Comparison of ENCODE assay signal across 14 cellular contexts in genomic region chr16:89484088-89484501, GRCh38. TPM values are rescaled to one million over a fixed set of nuclear protein-coding genes. Genes with fewer than 3 reads are reported as not detected.
DNase-seq lines count a peak whose midpoint lies in the region; ATAC-seq, FAIRE-seq and TF ChIP-seq lines count a peak whose summit lies in the region.
"Had no signal": no experiment of that assay in that cellular context is flagged by ENCODE, and none has a peak within 500 bp of the region (broad histone marks: within the 10 kb centered on the region; RNA-seq: fewer than 3 reads in every experiment).

No MANE protein-coding gene starts in this region.

- H3K9me3 Mint-ChIP-seq in central memory CD8-positive, alpha-beta T cell, result no peaks in the 10 kb centered on the region

- H3K9ac ChIP-seq in smooth muscle cell (ENCODE audit: low read depth), result no peak overlapping the region

- H3K36me3 ChIP-seq in OCI-LY7 (ENCODE audit: insufficient read depth, low read length) (peaks cover 43% of the 10 kb centered on the region), smooth muscle cell (ENCODE audit: low read depth) (no peaks in the 10 kb centered on the region)
- H3K36me3 ChIP-seq: esophagus squamous epithelium, thyroid gland had no signal

- H4K20me1 ChIP-seq in OCI-LY7 (ENCODE audit: insufficient read depth, low read length) (peaks cover 70% of the 10 kb centered on the region), smooth muscle cell (ENCODE audit: low read depth) (peaks cover 100% of the 10 kb centered on the region)

- intact Hi-C loops in OCI-LY7 (cut with micrococcal nuclease; ENCODE audit: unreplicated experiment), result no loop called here

- H3K36me3 Mint-ChIP-seq in central memory CD8-positive, alpha-beta T cell (ENCODE audit: insufficient read depth), result peaks cover 38% of the 10 kb centered on the region

- H3K27ac ChIP-seq in OCI-LY7 (ENCODE audit: low read depth, low read length, poor library complexity, severe bottlenecking), result peak overlapping the region; percentile 47
- H3K27ac ChIP-seq in smooth muscle cell (ENCODE audit: low read depth), result peak overlapping the region; percentile 82
- H3K27ac ChIP-seq: thyroid gland had no signal

- H3K4me1 ChIP-seq in OCI-LY7 (ENCODE audit: insufficient read depth, low read length, poor library complexity, severe bottlenecking), result peaks cover 93% of the 10 kb centered on the region
- peaks cover 50% of the 10 kb centered on the region for H3K4me1 ChIP-seq in smooth muscle cell (ENCODE audit: low read depth)

- peak overlapping the region; percentile 35 for H3K4me3 ChIP-seq in OCI-LY7 (ENCODE audit: low read depth, low read length, poor library complexity, severe bottlenecking)
- H3K4me3 ChIP-seq in smooth muscle cell, result no peak overlapping the region
- H3K4me3 ChIP-seq: esophagus squamous epithelium, thyroid gland had no signal

- no TSS peak for BruUV-seq in OCI-LY7 (replicated peaks; lab: Mats Ljungman, UMichigan)

- peak overlapping the region; percentile 91 for H3K4me2 ChIP-seq in OCI-LY7 (ENCODE audit: low read length)
- peak overlapping the region; percentile 72 for H3K4me2 ChIP-seq in smooth muscle cell

- H3K27ac Mint-ChIP-seq in central memory CD8-positive, alpha-beta T cell (ENCODE audit: low read depth), result peak overlapping the region; percentile 93

- POLR2A ChIA-PET in OCI-LY7 (lab: Charles Lee), result no interaction called here

- CTCF ChIA-PET in OCI-LY7 (lab: Charles Lee; ENCODE audit: unreplicated experiment), result no interaction called here

- 35% methylated on average over 2 of the region's 2 CpGs for WGBS in smooth muscle cell (ENCODE audit: low lambda C conversion rate)

- peak overlapping the region; percentile 83 for H3K4me3 Mint-ChIP-seq in central memory CD8-positive, alpha-beta T cell

- H3K79me2 ChIP-seq in OCI-LY7 (ENCODE audit: insufficient read depth, low read depth, low read length) (peaks cover 100% of the 10 kb centered on the region), smooth muscle cell (ENCODE audit: low read depth) (peaks cover 100% of the 10 kb centered on the region)

- H3K27me3 ChIP-seq in smooth muscle cell (ENCODE audit: low read depth), result no peaks in the 10 kb centered on the region
- H3K27me3 ChIP-seq: esophagus squamous epithelium, thyroid gland had no signal

- DNase-seq in NOMO-1 (lab: John Stamatoyannopoulos, UW; ENCODE audit: unreplicated experiment in 2 of 2) (peak; percentile 23 to 61), NOMO-1 treated with dmso at 0.1 percent for 144 hours (lab: John Stamatoyannopoulos, UW; ENCODE audit: unreplicated experiment) (no peak), OCI-LY7 (ENCODE audit: low spot score) (no peak), smooth muscle cell (lab: John Stamatoyannopoulos, UW; ENCODE audit: unreplicated experiment) (no peak), RCC 7860 (ENCODE audit: low spot score) (no peak), SHP77 (lab: John Stamatoyannopoulos, UW) (no peak)
- DNase-seq in central memory CD8-positive, alpha-beta T cell (ENCODE audit: low spot score in 2 of 2), result no peak
- DNase-seq in stimulated activated CD8-positive, alpha-beta memory T cell treated with anti-CD3 and anti-CD28 coated beads, Interleukin-4, amount 100 ng/mL, for 48 hours, result no peak
- DNase-seq: 8988T; activated CD4-positive, alpha-beta T cell treated with anti-CD3 and anti-CD28 coated beads for 4 hours; EL; esophagus squamous epithelium; thyroid gland had no signal

- H3K9me3 ChIP-seq in OCI-LY7 (ENCODE audit: low read length) (no peaks in the 10 kb centered on the region), smooth muscle cell (replicated peaks; ENCODE audit: low read depth) (no peaks in the 10 kb centered on the region)
- H3K9me3 ChIP-seq: esophagus squamous epithelium, thyroid gland had no signal

- H3F3A ChIP-seq in smooth muscle cell (ENCODE audit: low read depth), result peaks cover 32% of the 10 kb centered on the region

- ATAC-seq in central memory CD8-positive, alpha-beta T cell (replicated peaks; ENCODE audit: extremely low read depth, poor library complexity, severe bottlenecking), result peak; percentile 73

- H2AFZ ChIP-seq in OCI-LY7 (ENCODE audit: low read length) (no peak overlapping the region), smooth muscle cell (ENCODE audit: low read depth) (no peak overlapping the region)

- H3K9me2 ChIP-seq in OCI-LY7 (ENCODE audit: insufficient read depth, low read length), result no peaks in the 10 kb centered on the region

- TF ChIP-seq CTCF in OCI-LY7 (conservative IDR thresholded peaks at IDR 0.05; ENCODE audit: low read length) (no peak), smooth muscle cell (IDR thresholded peaks at IDR 0.05; ENCODE audit: borderline replicate concordance, insufficient read depth, poor library complexity, severe bottlenecking) (no peak)

- H3K27me3 Mint-ChIP-seq in central memory CD8-positive, alpha-beta T cell, result no peaks in the 10 kb centered on the region

- peaks cover 85% of the 10 kb centered on the region for H3K4me1 Mint-ChIP-seq in central memory CD8-positive, alpha-beta T cell

- no peak for FAIRE-seq in RCC 7860 (lab: Jason Lieb, UNC)
- FAIRE-seq: bronchial epithelial cell had no signal

RNA-seq across cellular contexts. Expression of gene ANKRD11, which starts 6.3 kb away (rescaled TPM):
- 87.0 and 89.1 TPM in 2 replicates for total RNA-seq in OCI-LY7 (2014; rRNA removed; shearing (Covaris generic))
- 247 and 251 TPM in 2 replicates for total RNA-seq in OCI-LY7 (2022)
- total RNA-seq in smooth muscle cell, result 31.5 and 43.2 TPM in 2 replicates
- polyA plus RNA-seq in smooth muscle cell, result 105 and 118 TPM in 2 replicates

RNA-seq across cellular contexts. Expression of gene SPG7, which starts 24.1 kb away (rescaled TPM):
- total RNA-seq in OCI-LY7 (2014; rRNA removed; shearing (Covaris generic)), result 77.6 and 92.7 TPM in 2 replicates
- 106 and 121 TPM in 2 replicates for total RNA-seq in OCI-LY7 (2022)
- 49.3 and 94.6 TPM in 2 replicates for total RNA-seq in smooth muscle cell
- 61.4 and 75.4 TPM in 2 replicates for polyA plus RNA-seq in smooth muscle cell

Comparison
In these comparisons a context has a peak if more than half of its experiments do, and no peak if none do; other contexts are left out.
1. DNase-seq: peak in NOMO-1 (2 of 2); none in NOMO-1 treated with dmso at 0.1 percent for 144 hours (single experiment), OCI-LY7 (single experiment), central memory CD8-positive, alpha-beta T cell (0 of 2), smooth muscle cell (single experiment), RCC 7860 (single experiment), stimulated activated CD8-positive, alpha-beta memory T cell treated with anti-CD3 and anti-CD28 coated beads, Interleukin-4, amount 100 ng/mL, for 48 hours (single experiment) and SHP77 (0 of 2).